ENCODE assay signal across 8 cellular contexts in genomic region chrX:67544871-67545771, GRCh38. TPM values are rescaled to one million over a fixed set of nuclear protein-coding genes. Genes with fewer than 3 reads are reported as not detected.
DNase-seq lines count a peak whose midpoint lies in the region; ATAC-seq and TF ChIP-seq lines count a peak whose summit lies in the region.

No MANE protein-coding gene starts in this region.

- H3K9me3 Mint-ChIP-seq in Calu3 (ENCODE audit: low read depth, unreplicated experiment), result no peaks in the 10 kb centered on the region
- peaks cover 5% of the 10 kb centered on the region for H3K9me3 Mint-ChIP-seq in glutamatergic neuron (ENCODE audit: unreplicated experiment)

- intact Hi-C loops in Calu3 (cut with micrococcal nuclease; ENCODE audit: unreplicated experiment), result no loop called here

- H3K27me3 Mint-ChIP-seq in Calu3 (ENCODE audit: unreplicated experiment), result peaks cover 8% of the 10 kb centered on the region
- H3K27me3 Mint-ChIP-seq in glutamatergic neuron (ENCODE audit: unreplicated experiment), result peaks cover 4% of the 10 kb centered on the region

- H2AFZ ChIP-seq in SK-N-SH (ENCODE audit: low read depth) (no peak overlapping the region), parathyroid adenoma (no peak overlapping the region)

- H3K27me3 ChIP-seq in SK-N-SH (ENCODE audit: insufficient read depth) (peaks cover 38% of the 10 kb centered on the region), parathyroid adenoma (ENCODE audit: control insufficient read depth, insufficient read depth, low read length) (no peaks in the 10 kb centered on the region)

- H3K4me3 Mint-ChIP-seq in Calu3 (ENCODE audit: low read depth, unreplicated experiment) (peak overlapping the region; percentile 47), glutamatergic neuron (ENCODE audit: unreplicated experiment) (peak overlapping the region; percentile 85)

- H3K9me3 ChIP-seq in SK-N-SH (no peaks in the 10 kb centered on the region), parathyroid adenoma (ENCODE audit: control insufficient read depth, low read length) (no peaks in the 10 kb centered on the region)

- H3K36me3 Mint-ChIP-seq in Calu3 (ENCODE audit: insufficient read depth, unreplicated experiment) (no peaks in the 10 kb centered on the region), glutamatergic neuron (ENCODE audit: unreplicated experiment) (no peaks in the 10 kb centered on the region)

- no peaks in the 10 kb centered on the region for H4K20me1 ChIP-seq in SK-N-SH (ENCODE audit: insufficient read depth)

- no peak for TF ChIP-seq CTCF in Calu3 (IDR thresholded peaks at IDR 0.05; ENCODE audit: unreplicated experiment)
- no peak for TF ChIP-seq CTCF in SK-N-SH (IDR thresholded peaks at IDR 0.05)
- TF ChIP-seq CTCF in glutamatergic neuron (IDR thresholded peaks at IDR 0.05; ENCODE audit: partially characterized antibody, unreplicated experiment), result no peak
- no peak for TF ChIP-seq CTCF in parathyroid adenoma (IDR thresholded peaks at IDR 0.05)
- TF ChIP-seq CTCF in GM20000 (IDR thresholded peaks at IDR 0.05; ENCODE audit: extremely low read depth, missing control alignments), result no peak

- no TSS peak for BruUV-seq in Calu3 (replicated peaks; lab: Mats Ljungman, UMichigan)

- TF ChIP-seq EP300 in SK-N-SH (IDR thresholded peaks at IDR 0.05; ENCODE audit: borderline replicate concordance in 1 of 2, low read depth in 1 of 2, low read length in 1 of 2), result no peak

- no peaks in the 10 kb centered on the region for H3K36me3 ChIP-seq in SK-N-SH (replicated peaks in 1 of 2; ENCODE audit: control insufficient read depth in 1 of 2, insufficient read depth in 2 of 2, low read length in 1 of 2)
- no peaks in the 10 kb centered on the region for H3K36me3 ChIP-seq in parathyroid adenoma (ENCODE audit: control insufficient read depth, insufficient read depth, low read length)

- peak overlapping the region; percentile 57 for H3K4me2 ChIP-seq in SK-N-SH
- peak overlapping the region; percentile 49 for H3K4me2 ChIP-seq in parathyroid adenoma (ENCODE audit: low read length)

- POLR2A ChIA-PET in SK-N-SH (lab: Yijun Ruan, JAX), result no interaction called here

- no peak for TF ChIP-seq RAD21 in SK-N-SH (IDR thresholded peaks at IDR 0.05; ENCODE audit: low read length)

- H3F3A ChIP-seq in SK-N-SH (replicated peaks; ENCODE audit: insufficient read depth), result no peaks in the 10 kb centered on the region

- no peak overlapping the region for H3K27ac ChIP-seq in SK-N-SH (ENCODE audit: low read depth in 2 of 2, low read length in 1 of 2)
- no peak overlapping the region for H3K27ac ChIP-seq in parathyroid adenoma

- H3K4me3 ChIP-seq in SK-N-SH (ENCODE audit: low read depth in 2 of 2, low read length in 1 of 2), result no peak overlapping the region
- peak overlapping the region; percentile 11 for H3K4me3 ChIP-seq in parathyroid adenoma (ENCODE audit: low read depth, low read length)

- WGBS in SK-N-SH (ENCODE audit: low lambda C conversion rate), result under 1% methylated on average over 16 of the region's 39 CpGs

- H3K4me1 ChIP-seq in SK-N-SH (ENCODE audit: control insufficient read depth in 1 of 2, insufficient read depth in 2 of 2, low read depth in 1 of 2, low read length in 1 of 2), result no peaks in the 10 kb centered on the region
- H3K4me1 ChIP-seq in parathyroid adenoma, result no peaks in the 10 kb centered on the region

- H3K4me1 Mint-ChIP-seq in Calu3 (ENCODE audit: low read depth, unreplicated experiment) (no peaks in the 10 kb centered on the region), glutamatergic neuron (ENCODE audit: low read depth, unreplicated experiment) (peaks cover 3% of the 10 kb centered on the region)

- CTCF ChIA-PET in Calu3 (lab: Charles Lee) (no interaction called here), SK-N-SH (lab: Yijun Ruan, JAX) (interaction anchor here (2.9 kb wide), 1 partner anchor 10 kb away, joined by 14 read pairs; no protein-coding TSS in a partner anchor)

- no peaks in the 10 kb centered on the region for H3K9me2 ChIP-seq in SK-N-SH

- H3K79me2 ChIP-seq in SK-N-SH (ENCODE audit: insufficient read depth) (no peaks in the 10 kb centered on the region), parathyroid adenoma (no peaks in the 10 kb centered on the region)

- no peak overlapping the region for H3K27ac Mint-ChIP-seq in Calu3 (ENCODE audit: unreplicated experiment)
- H3K27ac Mint-ChIP-seq in glutamatergic neuron (ENCODE audit: unreplicated experiment), result no peak overlapping the region

- ATAC-seq in GM21381 (IDR thresholded peaks at IDR 0.05; ENCODE audit: unreplicated experiment), result no peak

- DNase-seq in Calu3, result no peak
- DNase-seq in SK-N-SH, result peak; percentile 15
- peak; percentile 31 for DNase-seq in glutamatergic neuron
- DNase-seq in GM20000 (ENCODE audit: low spot score), result no peak
- DNase-seq in NCI-H2081 (lab: John Stamatoyannopoulos, UW), result no peak
- DNase-seq in NCI-H82 treated with DMSO at 0.1 percent for 48 hours (lab: John Stamatoyannopoulos, UW; ENCODE audit: unreplicated experiment), result no peak

- no peak overlapping the region for H3K9ac ChIP-seq in SK-N-SH
- H3K9ac ChIP-seq in parathyroid adenoma, result no peak overlapping the region

TF ChIP-seq in SK-N-SH, 30 proteins besides CTCF, POLR2A, EP300 and RAD21:
- TF ChIP-seq SIN3A (IDR thresholded peaks at IDR 0.05; ENCODE audit: borderline replicate concordance, low read depth, low read length) (no peak), USF1 (IDR thresholded peaks at IDR 0.05; ENCODE audit: borderline replicate concordance, low read depth) (no peak), POLR2AphosphoS5 (IDR thresholded peaks at IDR 0.05; ENCODE audit: low read depth, low read length) (no peak), TEAD4 (IDR thresholded peaks at IDR 0.05; ENCODE audit: borderline replicate concordance, insufficient read depth) (no peak), REST (IDR thresholded peaks at IDR 0.05; ENCODE audit: low read depth, low read length) (no peak), RFX5 (IDR thresholded peaks at IDR 0.05; ENCODE audit: low read length) (no peak), NRF1 (IDR thresholded peaks at IDR 0.05; ENCODE audit: low read depth, low read length) (no peak), MXI1 (IDR thresholded peaks at IDR 0.05; ENCODE audit: low read depth, low read length) (no peak)

RNA-seq across cellular contexts. Expression of gene AR, which starts 1.3 kb away (rescaled TPM):
- total RNA-seq in Calu3 (2022), result 0.34 and 0.83 TPM in 2 replicates
- not detected in 2 replicates for polyA plus RNA-seq in SK-N-SH (2012; rRNA removed)
- polyA plus RNA-seq in SK-N-SH (2012; cell fraction: cytosol; rRNA removed), result under 0.01 TPM in 1 of 2 replicates, not detected in the other
- 0.02 TPM in 1 of 2 replicates, not detected in the other for polyA plus RNA-seq in SK-N-SH (2012; cell fraction: nucleus; rRNA removed)
- 0.56 TPM for total RNA-seq in glutamatergic neuron (ENCODE audit: unreplicated experiment)

Comparison
In these comparisons a context has a peak if more than half of its experiments do, and no peak if none do; other contexts are left out.
1. DNase-seq: peak in SK-N-SH (single experiment) and glutamatergic neuron (single experiment); none in Calu3 (single experiment), GM20000 (single experiment), NCI-H2081 (0 of 2) and NCI-H82 treated with DMSO at 0.1 percent for 48 hours (single experiment).